Comparison of ENCODE assay signal across 9 cellular contexts in genomic region chr15:70299931-70300858, GRCh38.
DNase-seq lines count a peak whose midpoint lies in the region; ATAC-seq and TF ChIP-seq lines count a peak whose summit lies in the region.
"Had no signal": no experiment of that assay in that cellular context is flagged by ENCODE, and none has a peak within 500 bp of the region (broad histone marks: within the 10 kb centered on the region; RNA-seq: fewer than 3 reads in every experiment).

No MANE protein-coding gene starts in this region.

- no peak overlapping the region for H3K27ac ChIP-seq in CD8-positive, alpha-beta memory T cell (ENCODE audit: low read depth, low read length)
- H3K27ac ChIP-seq in gastroesophageal sphincter = no peak overlapping the region
- H3K27ac ChIP-seq: C4-2B had no signal

- peaks cover 0 to 8% of the 10 kb centered on the region in 2 donors for H3K27me3 Mint-ChIP-seq in CD8-positive, alpha-beta memory T cell

- ATAC-seq in GM21515 (IDR thresholded peaks at IDR 0.05; ENCODE audit: unreplicated experiment) = peak; percentile 99
- ATAC-seq in gastroesophageal sphincter = no peak

- peaks cover 3% of the 10 kb centered on the region for H3K27me3 ChIP-seq in CD8-positive, alpha-beta memory T cell (ENCODE audit: insufficient read depth, low read length, poor library complexity, severe bottlenecking)
- H3K27me3 ChIP-seq in gastroesophageal sphincter = no peaks in the 10 kb centered on the region

- no peaks in the 10 kb centered on the region for H3K36me3 Mint-ChIP-seq in CD8-positive, alpha-beta memory T cell

- TF ChIP-seq CTCF in gastroesophageal sphincter (IDR thresholded peaks at IDR 0.05) = no peak

- peak overlapping the region; percentile 3 to 77 (median 47) for H3K4me3 Mint-ChIP-seq in CD8-positive, alpha-beta memory T cell

- H3K27ac Mint-ChIP-seq in CD8-positive, alpha-beta memory T cell = peak overlapping the region in 6 of 8 donors; percentile 65 to 94 (median 88)

- DNase-seq in CD8-positive, alpha-beta memory T cell = peak; percentile 45 to 92 (median 69)
- DNase-seq in NCI-H187 (lab: John Stamatoyannopoulos, UW) = peak; percentile 38 to 41
- DNase-seq in activated T-cell treated with anti-CD3 and anti-CD28 coated beads, Interleukin-2, amount 50 U/mL, for 48 hours = peak; percentile 80 to 85
- peak; percentile 43 for DNase-seq in stimulated activated CD4-positive, alpha-beta T cell treated with anti-CD3 and anti-CD28 coated beads, Interleukin-2, amount 100 ng/mL, for 4 hours (ENCODE audit: low read depth)
- DNase-seq in NCI-H1048 (lab: John Stamatoyannopoulos, UW) = no peak
- no peak for DNase-seq in NCI-H748 treated with DMSO at 0.1 percent for 48 hours (lab: John Stamatoyannopoulos, UW)

- no peaks in the 10 kb centered on the region for H3K9me3 Mint-ChIP-seq in CD8-positive, alpha-beta memory T cell

- peaks cover 9 to 17% (median 14%) of the 10 kb centered on the region in 3 donors for H3K4me1 Mint-ChIP-seq in CD8-positive, alpha-beta memory T cell

- peaks cover 26% of the 10 kb centered on the region for H3K4me1 ChIP-seq in CD8-positive, alpha-beta memory T cell (ENCODE audit: insufficient read depth, low read length)
- H3K4me1 ChIP-seq in gastroesophageal sphincter = no peaks in the 10 kb centered on the region

- H3K36me3 ChIP-seq in CD8-positive, alpha-beta memory T cell (ENCODE audit: insufficient read depth, low read length) = no peaks in the 10 kb centered on the region
- H3K36me3 ChIP-seq in gastroesophageal sphincter = no peaks in the 10 kb centered on the region

- H3K9me3 ChIP-seq in CD8-positive, alpha-beta memory T cell (ENCODE audit: low read length) = no peaks in the 10 kb centered on the region
- H3K9me3 ChIP-seq in gastroesophageal sphincter = peaks cover 0 to 13% (median 0%) of the 10 kb centered on the region in 3 donors

- CTCF ChIA-PET in CD8-positive, alpha-beta memory T cell (lab: Charles Lee) = interaction anchor here (0.8 to 1.5 kb wide), 5 partner anchors 10 to 227 kb away, joined by 3 to 4 read pairs (median 3); no protein-coding TSS in a partner anchor

- TF ChIP-seq POLR2A in gastroesophageal sphincter (IDR thresholded peaks at IDR 0.05) = no peak

- POLR2A ChIA-PET in CD8-positive, alpha-beta memory T cell (lab: Charles Lee) = interaction anchor here (1.0 to 2.2 kb wide), 3 partner anchors 42 to 202 kb away, joined by 5 to 8 read pairs (median 7); partner anchors contain the start of gene TLE3

- WGBS in gastroesophageal sphincter (ENCODE audit: low coverage in 1 of 2), 2 donors = 81 to 92% methylated on average over 4 of the region's 13 CpGs

- TF ChIP-seq EP300 in gastroesophageal sphincter (IDR thresholded peaks at IDR 0.05) = no peak

- H3K4me3 ChIP-seq in CD8-positive, alpha-beta memory T cell (ENCODE audit: low read length) = no peak overlapping the region
- no peak overlapping the region for H3K4me3 ChIP-seq in gastroesophageal sphincter

Comparison
In these comparisons a context has a peak if more than half of its experiments do, and no peak if none do; other contexts are left out.
1. DNase-seq: peak in CD8-positive, alpha-beta memory T cell (5 of 5), NCI-H187 (2 of 2), activated T-cell treated with anti-CD3 and anti-CD28 coated beads, Interleukin-2, amount 50 U/mL, for 48 hours (2 of 2) and stimulated activated CD4-positive, alpha-beta T cell treated with anti-CD3 and anti-CD28 coated beads, Interleukin-2, amount 100 ng/mL, for 4 hours (single experiment); none in NCI-H1048 (single experiment) and NCI-H748 treated with DMSO at 0.1 percent for 48 hours (single experiment).